ENCODE assay signal across 28 cellular contexts in the genomic region with DNA sequence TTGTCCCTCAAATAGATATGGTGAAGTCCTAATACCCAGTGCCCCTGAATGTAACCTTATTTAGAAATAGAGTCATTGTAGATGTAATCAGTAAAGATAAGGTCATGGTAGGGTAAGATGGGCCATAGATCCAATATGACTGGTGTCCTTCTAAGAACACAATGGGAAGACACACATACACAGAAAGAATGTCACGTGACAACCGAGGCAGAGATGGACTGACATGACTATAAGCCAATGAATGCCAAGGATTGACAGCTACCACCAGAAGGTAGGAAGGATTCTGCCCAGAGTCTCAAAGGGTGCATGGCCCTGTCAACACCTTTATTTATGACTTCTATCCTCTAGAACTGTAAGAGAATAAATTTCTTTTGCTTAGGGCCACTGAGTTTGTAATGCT.
"Had no signal": no experiment of that assay in that cellular context is flagged by ENCODE, and none has a peak within 500 bp of the region (broad histone marks: within the 10 kb centered on the region; RNA-seq: fewer than 3 reads in every experiment).

No MANE protein-coding gene starts in this region.

- FAIRE-seq: colon, endometrium, endothelial cell of umbilical vein, frontal cortex had no signal

- H3K36me3 ChIP-seq: colonic mucosa, esophagus muscularis mucosa, esophagus squamous epithelium, gastrocnemius medialis, gastroesophageal sphincter, heart left ventricle, heart right ventricle had no signal

- H3K27ac ChIP-seq: colonic mucosa, coronary artery, epithelial cell of prostate, esophagus muscularis mucosa, esophagus squamous epithelium, foreskin keratinocyte, gastrocnemius medialis, gastroesophageal sphincter, heart left ventricle, heart right ventricle had no signal

- H3K9me3 ChIP-seq: colonic mucosa, esophagus muscularis mucosa, esophagus squamous epithelium, gastrocnemius medialis, gastroesophageal sphincter, heart left ventricle, heart right ventricle had no signal

- ATAC-seq: effector memory CD8-positive, alpha-beta T cell; esophagus mucosa; foreskin keratinocyte; gastrocnemius medialis; gastroesophageal sphincter; heart left ventricle; heart right ventricle had no signal

- H3K4me1 ChIP-seq: colonic mucosa, esophagus muscularis mucosa, esophagus squamous epithelium, foreskin keratinocyte, gastrocnemius medialis, heart left ventricle, heart right ventricle had no signal

- H3K27me3 ChIP-seq: colonic mucosa, dorsolateral prefrontal cortex, esophagus muscularis mucosa, esophagus squamous epithelium, foreskin keratinocyte, gastrocnemius medialis, gastroesophageal sphincter, heart right ventricle had no signal

- H3K4me3 ChIP-seq: colonic mucosa, coronary artery, dorsolateral prefrontal cortex, esophagus muscularis mucosa, esophagus squamous epithelium, gastrocnemius medialis, gastroesophageal sphincter, heart left ventricle, heart right ventricle had no signal

- DNase-seq: colonic mucosa; cortex of kidney; dermis blood vessel endothelial cell; dorsolateral prefrontal cortex; effector CD4-positive, alpha-beta T cell; effector CD8-positive, alpha-beta T cell; effector memory CD4-positive, alpha-beta T cell; effector memory CD8-positive, alpha-beta T cell; endodermal cell; erythroblast; esophagus squamous epithelium; foreskin fibroblast; foreskin keratinocyte; foreskin melanocyte; gastrocnemius medialis; glutamatergic neuron; head of caudate nucleus; heart left ventricle; heart right ventricle had no signal
